Comparison of ENCODE assay signal across 8 cellular contexts in genomic region chr2:68225119-68225632, GRCh38. TPM values are rescaled to one million over a fixed set of nuclear protein-coding genes. Genes with fewer than 3 reads are reported as not detected.
DNase-seq lines count a peak whose midpoint lies in the region; ATAC-seq, FAIRE-seq and TF ChIP-seq lines count a peak whose summit lies in the region.

No MANE protein-coding gene starts in this region.

- no peak overlapping the region for H3K27ac ChIP-seq in GM23338 (ENCODE audit: low read depth)

- H3K27me3 Mint-ChIP-seq in activated naive CD4-positive, alpha-beta T cell treated with anti-CD3 and anti-CD28 coated beads for 36 hours (ENCODE audit: low read depth): no peaks in the 10 kb centered on the region
- H3K27me3 Mint-ChIP-seq in GM23338 (ENCODE audit: insufficient read depth, low read depth, poor library complexity) (no peaks in the 10 kb centered on the region), glutamatergic neuron (ENCODE audit: unreplicated experiment) (peaks cover 3% of the 10 kb centered on the region)

- no peaks in the 10 kb centered on the region for H3K9me3 Mint-ChIP-seq in activated naive CD4-positive, alpha-beta T cell treated with anti-CD3 and anti-CD28 coated beads for 36 hours
- H3K9me3 Mint-ChIP-seq in GM23338: no peaks in the 10 kb centered on the region
- H3K9me3 Mint-ChIP-seq in glutamatergic neuron (ENCODE audit: unreplicated experiment): peaks cover 2% of the 10 kb centered on the region
- H3K9me3 Mint-ChIP-seq in stimulated activated effector memory CD8-positive, alpha-beta T cell treated with anti-CD3 and anti-CD28 coated beads, Interleukin-12 subunit alpha, Interleukin-12 subunit beta, amount 100 ng/mL, for 72 hours: no peaks in the 10 kb centered on the region

- no peaks in the 10 kb centered on the region for H3F3A ChIP-seq in GM23338 (replicated peaks; ENCODE audit: low read depth)

- peak; percentile 35 to 69 for TF ChIP-seq CTCF in GM23338 (conservative IDR thresholded peaks at IDR 0.05; ENCODE audit: low read depth in 2 of 2)
- no peak for TF ChIP-seq CTCF in glutamatergic neuron (IDR thresholded peaks at IDR 0.05; ENCODE audit: partially characterized antibody, unreplicated experiment)

- H2AFZ ChIP-seq in GM23338: no peak overlapping the region

- H3K79me2 ChIP-seq in GM23338 (replicated peaks; ENCODE audit: insufficient read depth): peaks cover 100% of the 10 kb centered on the region

- no peaks in the 10 kb centered on the region for H3K36me3 ChIP-seq in GM23338 (ENCODE audit: insufficient read depth)

- peak; percentile 98 for ATAC-seq in GM23338
- ATAC-seq in stimulated activated effector memory CD8-positive, alpha-beta T cell treated with anti-CD3 and anti-CD28 coated beads, Interleukin-12 subunit alpha, Interleukin-12 subunit beta, amount 100 ng/mL, for 72 hours: peak; percentile 69

- no peaks in the 10 kb centered on the region for H3K4me1 ChIP-seq in GM23338 (ENCODE audit: insufficient read depth)

- no peaks in the 10 kb centered on the region for H3K9me2 ChIP-seq in GM23338 (ENCODE audit: insufficient read depth)

- H3K36me3 Mint-ChIP-seq in activated naive CD4-positive, alpha-beta T cell treated with anti-CD3 and anti-CD28 coated beads for 36 hours (ENCODE audit: low read depth): peaks cover 8% of the 10 kb centered on the region
- H3K36me3 Mint-ChIP-seq in GM23338 (ENCODE audit: low read depth) (no peaks in the 10 kb centered on the region), glutamatergic neuron (ENCODE audit: unreplicated experiment) (no peaks in the 10 kb centered on the region)
- no peaks in the 10 kb centered on the region for H3K36me3 Mint-ChIP-seq in stimulated activated effector memory CD8-positive, alpha-beta T cell treated with anti-CD3 and anti-CD28 coated beads, Interleukin-12 subunit alpha, Interleukin-12 subunit beta, amount 100 ng/mL, for 72 hours

- H3K27ac Mint-ChIP-seq in activated naive CD4-positive, alpha-beta T cell treated with anti-CD3 and anti-CD28 coated beads for 36 hours: no peak overlapping the region
- peak overlapping the region; percentile 88 for H3K27ac Mint-ChIP-seq in GM23338
- H3K27ac Mint-ChIP-seq in glutamatergic neuron (ENCODE audit: unreplicated experiment): peak overlapping the region; percentile 84
- peak overlapping the region; percentile 43 for H3K27ac Mint-ChIP-seq in stimulated activated effector memory CD8-positive, alpha-beta T cell treated with anti-CD3 and anti-CD28 coated beads, Interleukin-12 subunit alpha, Interleukin-12 subunit beta, amount 100 ng/mL, for 72 hours

- no peaks in the 10 kb centered on the region for H3K27me3 ChIP-seq in GM23338 (ENCODE audit: insufficient read depth)

- H3K4me3 ChIP-seq in GM23338: no peak overlapping the region

- peaks cover 54% of the 10 kb centered on the region for H4K20me1 ChIP-seq in GM23338 (replicated peaks; ENCODE audit: insufficient read depth)

- intact Hi-C loops in activated naive CD4-positive, alpha-beta T cell treated with anti-CD3 and anti-CD28 coated beads for 36 hours (cut with micrococcal nuclease): loop anchor here (1.0 to 2.0 kb wide), 2 partner anchors 28 to 103 kb away; no protein-coding TSS in a partner anchor

- CTCF ChIA-PET in activated naive CD4-positive, alpha-beta T cell treated with anti-CD3 and anti-CD28 coated beads for 36 hours (lab: Charles Lee): interaction anchor here (0.9 to 1.6 kb wide), 6 partner anchors 27 to 68 kb away, joined by 3 to 8 read pairs (median 5); partner anchors contain the start of gene PNO1

- peak; percentile 49 for FAIRE-seq in TTC549 (lab: Jason Lieb, UNC)

- 0 out of 2 replicates have a peak overlapping the region, but pooled peaks have one; percentile 31 for H3K4me2 ChIP-seq in GM23338

- peaks cover 81% of the 10 kb centered on the region for H3K4me1 Mint-ChIP-seq in activated naive CD4-positive, alpha-beta T cell treated with anti-CD3 and anti-CD28 coated beads for 36 hours (ENCODE audit: low read depth)
- H3K4me1 Mint-ChIP-seq in GM23338 (peaks cover 39% of the 10 kb centered on the region), glutamatergic neuron (ENCODE audit: low read depth, unreplicated experiment) (peaks cover 26% of the 10 kb centered on the region)
- peaks cover 86% of the 10 kb centered on the region for H3K4me1 Mint-ChIP-seq in stimulated activated effector memory CD8-positive, alpha-beta T cell treated with anti-CD3 and anti-CD28 coated beads, Interleukin-12 subunit alpha, Interleukin-12 subunit beta, amount 100 ng/mL, for 72 hours

- DNase-seq in activated naive CD4-positive, alpha-beta T cell treated with anti-CD3 and anti-CD28 coated beads for 36 hours: peak; percentile 28
- DNase-seq in activated naive CD4-positive, alpha-beta T cell (lab: John Stamatoyannopoulos, UW): no peak
- peak; percentile 75 for DNase-seq in GM23338 (ENCODE audit: low spot score)
- DNase-seq in LoVo (ENCODE audit: low spot score): peak; percentile 3
- DNase-seq in glutamatergic neuron: peak; percentile 34
- DNase-seq in stimulated activated effector memory CD8-positive, alpha-beta T cell treated with anti-CD3 and anti-CD28 coated beads, Interleukin-12 subunit alpha, Interleukin-12 subunit beta, amount 100 ng/mL, for 72 hours (ENCODE audit: low spot score in 2 of 2): no peak
- no peak for DNase-seq in superior temporal gyrus (ENCODE audit: extremely low spot score)

- H3K4me3 Mint-ChIP-seq in activated naive CD4-positive, alpha-beta T cell treated with anti-CD3 and anti-CD28 coated beads for 36 hours: no peak overlapping the region
- H3K4me3 Mint-ChIP-seq in GM23338: no peak overlapping the region
- H3K4me3 Mint-ChIP-seq in glutamatergic neuron (ENCODE audit: unreplicated experiment): no peak overlapping the region
- H3K4me3 Mint-ChIP-seq in stimulated activated effector memory CD8-positive, alpha-beta T cell treated with anti-CD3 and anti-CD28 coated beads, Interleukin-12 subunit alpha, Interleukin-12 subunit beta, amount 100 ng/mL, for 72 hours: no peak overlapping the region

TF ChIP-seq in GM23338, 12 proteins besides CTCF, POLR2A, EP300 and RAD21:
- no peak for TF ChIP-seq ZNF331 (CRISPR knock-in tag; IDR thresholded peaks at IDR 0.05; ENCODE audit: low read depth)
- no peak for TF ChIP-seq EZH2 (IDR thresholded peaks at IDR 0.05; ENCODE audit: low read depth, unreplicated experiment)
- TF ChIP-seq JUNB (IDR thresholded peaks at IDR 0.05; ENCODE audit: unreplicated experiment): no peak
- TF ChIP-seq ZNF114 (CRISPR knock-in tag; IDR thresholded peaks at IDR 0.05): no peak
TF ChIP-seq in GM23338: peak in this region for 0.

RNA-seq across cellular contexts. Expression of gene PPP3R1, which starts 27.2 kb away (rescaled TPM):
- 10 to 100 TPM; 61.3 to 63.5 TPM for total RNA-seq in activated naive CD4-positive, alpha-beta T cell treated with anti-CD3 and anti-CD28 coated beads for 36 hours
- 49.6 and 52.7 TPM in 2 replicates for total RNA-seq in GM23338 (2014; rRNA removed; shearing (Covaris generic))
- polyA plus RNA-seq in GM23338 (2016; fragmentation: Nextera tagmentation; extraction: Ambion mirVana): 7.9 and 9.0 TPM in 2 replicates
- 53.4 TPM for total RNA-seq in glutamatergic neuron (ENCODE audit: unreplicated experiment)

Comparison
In these comparisons a context has a peak if more than half of its experiments do, and no peak if none do; other contexts are left out.
1. DNase-seq: peak in activated naive CD4-positive, alpha-beta T cell treated with anti-CD3 and anti-CD28 coated beads for 36 hours (single experiment), GM23338 (single experiment), LoVo (single experiment) and glutamatergic neuron (single experiment); none in activated naive CD4-positive, alpha-beta T cell (0 of 4), stimulated activated effector memory CD8-positive, alpha-beta T cell treated with anti-CD3 and anti-CD28 coated beads, Interleukin-12 subunit alpha, Interleukin-12 subunit beta, amount 100 ng/mL, for 72 hours (0 of 2) and superior temporal gyrus (single experiment).